ENCODE assay signal across 29 cellular contexts in the genomic region with DNA sequence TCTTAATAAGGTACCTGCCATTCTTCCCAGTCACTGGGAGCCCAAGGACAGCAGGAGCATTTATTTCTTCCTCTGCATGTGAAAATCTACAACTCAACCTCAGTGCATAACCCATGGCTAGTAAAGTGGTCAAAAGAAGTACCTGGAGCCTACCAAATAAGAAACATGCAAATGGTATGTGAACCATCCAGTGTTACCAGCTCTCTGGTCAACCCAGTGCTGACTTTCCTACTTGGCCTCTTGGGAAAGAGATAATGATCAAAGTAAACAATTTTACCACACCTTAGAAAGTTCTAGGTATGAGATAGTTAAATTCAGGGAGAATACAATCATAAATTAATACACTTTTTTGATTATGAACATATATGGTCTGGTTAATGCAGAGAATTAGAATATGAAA.
DNase-seq lines count a peak whose midpoint lies in the region; ATAC-seq and TF ChIP-seq lines count a peak whose summit lies in the region.
"Had no signal": no experiment of that assay in that cellular context is flagged by ENCODE, and none has a peak within 500 bp of the region (broad histone marks: within the 10 kb centered on the region; RNA-seq: fewer than 3 reads in every experiment).

No MANE protein-coding gene starts in this region.

- H3K27ac Mint-ChIP-seq in type B pancreatic cell: peak overlapping the region; percentile 52
- H3K27ac Mint-ChIP-seq: activated CD8-positive, alpha-beta T cell treated with anti-CD3 and anti-CD28 coated beads, Interleukin-2, amount 10 ng/mL, durations not matched to agents 7 days and 5 days; activated naive CD4-positive, alpha-beta T cell treated with anti-CD3 and anti-CD28 coated beads, Interleukin-2, amount 50 U/mL, for 72 hours; GM23338; natural killer cell had no signal

- TF ChIP-seq CTCF in type B pancreatic cell (conservative IDR thresholded peaks at IDR 0.05): no peak

- no peaks in the 10 kb centered on the region for H3K27me3 Mint-ChIP-seq in type B pancreatic cell

- DNase-seq in HT-29 (ENCODE audit: low spot score) (peak; percentile 72), astrocyte of the hippocampus (ENCODE audit: low read depth, low spot score) (peak; percentile 28), kidney tubule cell (ENCODE audit: low spot score) (peak; percentile 67), type B pancreatic cell (ENCODE audit: extremely low spot score, unreplicated experiment) (no peak), NCI-H146 (lab: John Stamatoyannopoulos, UW) (no peak), NCI-H1092 treated with DMSO at 0.1 percent for 48 hours (lab: John Stamatoyannopoulos, UW) (no peak)
- DNase-seq: activated CD4-positive, alpha-beta T cell treated with anti-CD3 and anti-CD28 coated beads for 4 hours; activated CD8-positive, alpha-beta T cell treated with anti-CD3 and anti-CD28 coated beads, Interleukin-2, amount 10 ng/mL, durations not matched to agents 7 days and 5 days; C1 segment of cervical spinal cord; effector CD8-positive, alpha-beta T cell; GF-D8; MG63; natural killer cell; NCI-H1417; NCI-H2107; NCI-H345; NCI-H69; nucleus accumbens; Peyer's patch; psoas muscle; SHP77; sigmoid colon; stimulated activated CD4-positive, alpha-beta T cell treated with anti-CD3 and anti-CD28 coated beads, Interleukin-4, amount 100 ng/mL, for 24 hours; T-helper 9 cell; WERI-Rb-1 had no signal

- ATAC-seq in GM19463 (IDR thresholded peaks at IDR 0.05; ENCODE audit: unreplicated experiment): no peak
- ATAC-seq: activated CD8-positive, alpha-beta T cell treated with anti-CD3 and anti-CD28 coated beads, Interleukin-2, amount 10 ng/mL, durations not matched to agents 7 days and 5 days; activated naive CD4-positive, alpha-beta T cell treated with anti-CD3 and anti-CD28 coated beads, Interleukin-2, amount 50 U/mL, for 72 hours; GM23338; K562; natural killer cell; psoas muscle had no signal

- peaks cover 52% of the 10 kb centered on the region for H3K4me1 Mint-ChIP-seq in type B pancreatic cell (ENCODE audit: unreplicated experiment)
- H3K4me1 Mint-ChIP-seq: GM23338, natural killer cell had no signal

- no peaks in the 10 kb centered on the region for H3K36me3 Mint-ChIP-seq in type B pancreatic cell
- H3K36me3 Mint-ChIP-seq: activated naive CD4-positive, alpha-beta T cell treated with anti-CD3 and anti-CD28 coated beads, Interleukin-2, amount 50 U/mL, for 72 hours; natural killer cell had no signal

- H3K9me3 Mint-ChIP-seq in type B pancreatic cell: peaks cover 6% of the 10 kb centered on the region
- H3K9me3 Mint-ChIP-seq: activated naive CD4-positive, alpha-beta T cell treated with anti-CD3 and anti-CD28 coated beads, Interleukin-2, amount 50 U/mL, for 72 hours; GM23338; natural killer cell had no signal

- H3K4me3 Mint-ChIP-seq in type B pancreatic cell: no peak overlapping the region
- H3K4me3 Mint-ChIP-seq: activated CD8-positive, alpha-beta T cell treated with anti-CD3 and anti-CD28 coated beads, Interleukin-2, amount 10 ng/mL, durations not matched to agents 7 days and 5 days; GM23338; natural killer cell had no signal

Comparison
In these comparisons a context has a peak if more than half of its experiments do, and no peak if none do; other contexts are left out.
1. DNase-seq: peak in HT-29 (single experiment), astrocyte of the hippocampus (single experiment) and kidney tubule cell (single experiment); none in type B pancreatic cell (single experiment), NCI-H146 (single experiment) and NCI-H1092 treated with DMSO at 0.1 percent for 48 hours (single experiment).